14 cellular contexts compared by ENCODE assay signal in the genomic region with DNA sequence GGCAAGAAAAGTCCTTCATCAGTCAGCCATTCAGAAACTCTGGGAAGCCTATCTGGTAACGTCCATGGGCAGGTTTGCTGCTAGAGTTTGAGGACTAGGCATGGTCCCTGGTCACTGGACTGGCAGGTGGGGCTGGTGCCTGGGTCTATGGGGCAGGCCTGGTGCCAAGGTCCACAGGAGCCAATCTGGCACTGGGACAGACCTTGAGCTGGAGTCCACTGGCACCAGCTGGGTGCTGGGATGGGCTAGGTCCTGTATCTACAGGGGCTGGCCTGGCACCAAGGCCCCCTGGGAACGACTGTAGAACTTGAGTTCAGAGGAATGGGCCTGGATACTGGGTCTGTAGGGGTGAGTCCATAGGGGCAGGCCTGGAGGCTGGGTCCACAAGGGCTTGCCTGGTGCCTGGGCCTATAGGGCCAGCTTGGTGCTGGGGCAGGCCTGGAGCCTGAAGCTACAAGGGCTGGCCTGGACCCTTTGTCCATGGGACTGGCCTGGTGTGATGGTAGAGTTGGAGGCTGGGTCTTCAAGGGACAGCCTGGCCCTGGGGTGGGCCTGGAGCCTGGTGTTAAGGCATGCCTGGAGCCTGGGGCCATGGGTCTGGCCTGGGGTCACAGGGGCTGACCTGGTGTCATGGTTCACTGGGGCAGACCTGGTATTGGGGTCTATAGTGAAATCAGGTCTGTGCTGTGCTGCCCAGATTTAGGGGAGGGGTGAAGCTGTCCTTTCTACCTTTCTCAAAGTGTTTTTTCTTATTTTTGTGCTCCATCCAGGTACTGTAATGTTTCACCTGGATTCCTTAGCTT. TPM values are rescaled to one million over a fixed set of nuclear protein-coding genes. Genes with fewer than 3 reads are reported as not detected.
A peak's percentile ranks its signal among the peaks of the same experiment; 100 is the strongest.
DNase-seq lines count a peak whose midpoint lies in the region; ATAC-seq and TF ChIP-seq lines count a peak whose summit lies in the region.
"Had no signal": no experiment of that assay in that cellular context is flagged by ENCODE, and none has a peak within 500 bp of the region (broad histone marks: within the 10 kb centered on the region; RNA-seq: fewer than 3 reads in every experiment).

No MANE protein-coding gene starts in this region.

- no peaks in the 10 kb centered on the region for H3K9me2 ChIP-seq in MM.1S (replicated peaks; ENCODE audit: insufficient read depth, low read length)

- peaks cover 3% of the 10 kb centered on the region for H3K36me3 Mint-ChIP-seq in activated CD8-positive, alpha-beta memory T cell treated with anti-CD3 and anti-CD28 coated beads, Interleukin-2, amount 10 ng/mL, durations not matched to agents 7 days and 5 days
- no peaks in the 10 kb centered on the region for H3K36me3 Mint-ChIP-seq in osteocyte (ENCODE audit: unreplicated experiment)
- no peaks in the 10 kb centered on the region for H3K36me3 Mint-ChIP-seq in type B pancreatic cell

- CTCF ChIA-PET in activated CD8-positive, alpha-beta memory T cell treated with anti-CD3 and anti-CD28 coated beads, Interleukin-2, amount 10 ng/mL, durations not matched to agents 7 days and 5 days (lab: Charles Lee), result interaction anchor here (2.1 kb wide), 1 partner anchor 289 kb away, joined by 4 read pairs; no protein-coding TSS in a partner anchor

- H3K4me1 Mint-ChIP-seq in activated CD8-positive, alpha-beta memory T cell treated with anti-CD3 and anti-CD28 coated beads, Interleukin-2, amount 10 ng/mL, durations not matched to agents 7 days and 5 days, result no peaks in the 10 kb centered on the region
- no peaks in the 10 kb centered on the region for H3K4me1 Mint-ChIP-seq in osteocyte (ENCODE audit: unreplicated experiment)
- peaks cover 6% of the 10 kb centered on the region for H3K4me1 Mint-ChIP-seq in type B pancreatic cell (ENCODE audit: unreplicated experiment)
- H3K4me1 Mint-ChIP-seq: CD8-positive, alpha-beta memory T cell had no signal

- H3K27me3 Mint-ChIP-seq in activated CD8-positive, alpha-beta memory T cell treated with anti-CD3 and anti-CD28 coated beads, Interleukin-2, amount 10 ng/mL, durations not matched to agents 7 days and 5 days, result peaks cover 18% of the 10 kb centered on the region
- H3K27me3 Mint-ChIP-seq in osteocyte (ENCODE audit: unreplicated experiment) (peaks cover 8% of the 10 kb centered on the region), type B pancreatic cell (no peaks in the 10 kb centered on the region)

- peak; percentile 33 for DNase-seq in activated CD8-positive, alpha-beta memory T cell treated with anti-CD3 and anti-CD28 coated beads for 24 hours
- DNase-seq in activated CD8-positive, alpha-beta memory T cell treated with anti-CD3 and anti-CD28 coated beads, Interleukin-2, amount 10 ng/mL, durations not matched to agents 7 days and 5 days, result no peak
- DNase-seq in islet precursor cell, result peak; percentile 32
- DNase-seq in osteocyte (ENCODE audit: extremely low spot score, unreplicated experiment), result peak; percentile 80
- peak; percentile 47 for DNase-seq in type B pancreatic cell (ENCODE audit: extremely low spot score, unreplicated experiment)
- DNase-seq in MM.1S, result no peak
- no peak for DNase-seq in SIG-M5 treated with dmso at 0.1 percent for 504 hours (lab: John Stamatoyannopoulos, UW; ENCODE audit: unreplicated experiment)
- DNase-seq in DMS114 treated with DMSO at 0.1 percent for 48 hours (lab: John Stamatoyannopoulos, UW; ENCODE audit: unreplicated experiment), result no peak
- DNase-seq: CD8-positive, alpha-beta memory T cell; DMS53; GOT3; IMR-90 had no signal

- H3K9me3 ChIP-seq in MM.1S (replicated peaks; ENCODE audit: insufficient read depth, low read length), result no peaks in the 10 kb centered on the region

- no peaks in the 10 kb centered on the region for H3K27me3 ChIP-seq in MM.1S (replicated peaks; ENCODE audit: insufficient read depth, low read length)

- no peak overlapping the region for H2AFZ ChIP-seq in MM.1S (ENCODE audit: low read length)

- no peak overlapping the region for H3K4me2 ChIP-seq in MM.1S (ENCODE audit: low read depth, low read length)

- no peaks in the 10 kb centered on the region for H3F3A ChIP-seq in MM.1S (ENCODE audit: insufficient read depth, low read length)

- no peaks in the 10 kb centered on the region for H3K36me3 ChIP-seq in MM.1S (replicated peaks; ENCODE audit: insufficient read depth, low read length)

- H3K9me3 Mint-ChIP-seq in activated CD8-positive, alpha-beta memory T cell treated with anti-CD3 and anti-CD28 coated beads, Interleukin-2, amount 10 ng/mL, durations not matched to agents 7 days and 5 days (ENCODE audit: low read depth), result peaks cover 5% of the 10 kb centered on the region
- H3K9me3 Mint-ChIP-seq in osteocyte (ENCODE audit: unreplicated experiment) (peaks cover 12% of the 10 kb centered on the region), type B pancreatic cell (peaks cover 15% of the 10 kb centered on the region)

- H3K9ac ChIP-seq in MM.1S (ENCODE audit: low read length), result no peak overlapping the region

- H3K4me3 ChIP-seq in MM.1S (ENCODE audit: low read length), result no peak overlapping the region

- H3K27ac Mint-ChIP-seq in activated CD8-positive, alpha-beta memory T cell treated with anti-CD3 and anti-CD28 coated beads, Interleukin-2, amount 10 ng/mL, durations not matched to agents 7 days and 5 days, result no peak overlapping the region
- no peak overlapping the region for H3K27ac Mint-ChIP-seq in osteocyte (ENCODE audit: unreplicated experiment)
- H3K27ac Mint-ChIP-seq in type B pancreatic cell, result no peak overlapping the region
- H3K27ac Mint-ChIP-seq: CD8-positive, alpha-beta memory T cell had no signal

- no peak for ATAC-seq in activated CD8-positive, alpha-beta memory T cell treated with anti-CD3 and anti-CD28 coated beads, Interleukin-2, amount 10 ng/mL, durations not matched to agents 7 days and 5 days
- ATAC-seq: HCT116 had no signal

- TF ChIP-seq CTCF in osteocyte (IDR thresholded peaks at IDR 0.05) (no peak), type B pancreatic cell (conservative IDR thresholded peaks at IDR 0.05) (no peak), MM.1S (IDR thresholded peaks at IDR 0.05; ENCODE audit: low read length) (no peak)

- no peak overlapping the region for H3K27ac ChIP-seq in MM.1S (ENCODE audit: low read length)
- H3K27ac ChIP-seq: 22Rv1 had no signal

- no peaks in the 10 kb centered on the region for H4K20me1 ChIP-seq in MM.1S (ENCODE audit: insufficient read depth, low read length)

- H3K79me2 ChIP-seq in MM.1S (ENCODE audit: low read length), result no peaks in the 10 kb centered on the region

- H3K4me1 ChIP-seq in MM.1S (ENCODE audit: low read length), result no peaks in the 10 kb centered on the region

- no peak overlapping the region for H3K4me3 Mint-ChIP-seq in activated CD8-positive, alpha-beta memory T cell treated with anti-CD3 and anti-CD28 coated beads, Interleukin-2, amount 10 ng/mL, durations not matched to agents 7 days and 5 days
- H3K4me3 Mint-ChIP-seq in osteocyte (ENCODE audit: unreplicated experiment) (no peak overlapping the region), type B pancreatic cell (no peak overlapping the region)
- H3K4me3 Mint-ChIP-seq: CD8-positive, alpha-beta memory T cell had no signal

RNA-seq across cellular contexts. Expression of gene NKD1, which starts 30.5 kb away (rescaled TPM):
- total RNA-seq in activated CD8-positive, alpha-beta memory T cell treated with anti-CD3 and anti-CD28 coated beads, Interleukin-2, amount 10 ng/mL, durations not matched to agents 7 days and 5 days, result 1 to 10 TPM in 1 of 2 experiments, under 1 TPM in 1; 0.33 to 2.1 TPM
- total RNA-seq in osteocyte, result 0.43 and 0.63 TPM in 2 replicates
- total RNA-seq in type B pancreatic cell (ENCODE audit: low replicate concordance), result 33.8 and 43.2 TPM in 2 replicates
- total RNA-seq: IMR-90 had no signal

Comparison
In these comparisons a context has a peak if more than half of its experiments do, and no peak if none do; other contexts are left out.
1. DNase-seq: peak in activated CD8-positive, alpha-beta memory T cell treated with anti-CD3 and anti-CD28 coated beads for 24 hours (single experiment), islet precursor cell (single experiment), osteocyte (single experiment) and type B pancreatic cell (single experiment); none in activated CD8-positive, alpha-beta memory T cell treated with anti-CD3 and anti-CD28 coated beads, Interleukin-2, amount 10 ng/mL, durations not matched to agents 7 days and 5 days (single experiment), MM.1S (single experiment), SIG-M5 treated with dmso at 0.1 percent for 504 hours (single experiment) and DMS114 treated with DMSO at 0.1 percent for 48 hours (single experiment).
2. RNA of gene NKD1, which starts 30.5 kb away (total RNA-seq): 33.8 to 43.2 TPM in type B pancreatic cell; 0.33 to 2.1 TPM in activated CD8-positive, alpha-beta memory T cell treated with anti-CD3 and anti-CD28 coated beads, Interleukin-2, amount 10 ng/mL, durations not matched to agents 7 days and 5 days and 0.43 to 0.63 TPM in osteocyte; every median in the first group is over 10 times any median in the second.